8 cellular contexts compared by ENCODE assay signal in genomic region chr16:53130193-53131049, GRCh38.
A peak's percentile ranks its signal among the peaks of the same experiment; 100 is the strongest.
DNase-seq lines count a peak whose midpoint lies in the region; ATAC-seq and TF ChIP-seq lines count a peak whose summit lies in the region.

No MANE protein-coding gene starts in this region.

- H3K4me1 Mint-ChIP-seq in CD8-positive, alpha-beta memory T cell = peaks cover 26 to 31% (median 28%) of the 10 kb centered on the region in 3 donors
- peaks cover 22% of the 10 kb centered on the region for H3K4me1 Mint-ChIP-seq in activated CD8-positive, alpha-beta T cell treated with anti-CD3 and anti-CD28 coated beads for 36 hours (ENCODE audit: low read depth)

- peaks cover 0 to 4% (median 0%) of the 10 kb centered on the region in 3 donors for H3K36me3 Mint-ChIP-seq in CD8-positive, alpha-beta memory T cell
- H3K36me3 Mint-ChIP-seq in activated CD8-positive, alpha-beta T cell treated with anti-CD3 and anti-CD28 coated beads for 36 hours (ENCODE audit: low read depth) = peaks cover 3% of the 10 kb centered on the region

- no peak for TF ChIP-seq CTCF in HL-60 (IDR thresholded peaks at IDR 0.05; ENCODE audit: insufficient read depth, low read length)
- peak; percentile 28 for TF ChIP-seq CTCF in activated CD8-positive, alpha-beta T cell treated with anti-CD3 and anti-CD28 coated beads for 36 hours (IDR thresholded peaks at IDR 0.05)

- peak; percentile 94 to 97 (median 97) for DNase-seq in CD8-positive, alpha-beta memory T cell
- peak; percentile 76 to 95 for DNase-seq in HL-60 (ENCODE audit: low read depth in 1 of 2, low spot score in 1 of 2)
- peak; percentile 81 for DNase-seq in NCI-H82 treated with DMSO at 0.1 percent for 48 hours (lab: John Stamatoyannopoulos, UW; ENCODE audit: unreplicated experiment)
- DNase-seq in activated CD8-positive, alpha-beta T cell treated with anti-CD3 and anti-CD28 coated beads for 36 hours = peak; percentile 94
- peak; percentile 97 to 98 for DNase-seq in lung microvascular endothelial cell (ENCODE audit: low read depth in 2 of 2)
- DNase-seq in stimulated activated CD4-positive, alpha-beta T cell treated with anti-CD3 and anti-CD28 coated beads, TNF-alpha, amount 100 ng/mL, for 4 hours (ENCODE audit: low read depth in 3 of 3) = peak; percentile 83 to 91 (median 89)

- H3K27me3 Mint-ChIP-seq in CD8-positive, alpha-beta memory T cell = no peaks in the 10 kb centered on the region
- no peaks in the 10 kb centered on the region for H3K27me3 Mint-ChIP-seq in activated CD8-positive, alpha-beta T cell treated with anti-CD3 and anti-CD28 coated beads for 36 hours

- WGBS in ectodermal cell, 2 experiments = 0% methylated on average over 109 of the region's 109 CpGs

- no peaks in the 10 kb centered on the region for H3K9me3 Mint-ChIP-seq in CD8-positive, alpha-beta memory T cell
- no peaks in the 10 kb centered on the region for H3K9me3 Mint-ChIP-seq in activated CD8-positive, alpha-beta T cell treated with anti-CD3 and anti-CD28 coated beads for 36 hours

- ATAC-seq in GM19463 (IDR thresholded peaks at IDR 0.05; ENCODE audit: unreplicated experiment) = peak; percentile 76
- peak; percentile 90 for ATAC-seq in activated CD8-positive, alpha-beta T cell treated with anti-CD3 and anti-CD28 coated beads for 36 hours

- peak overlapping the region; percentile 58 for H3K27ac ChIP-seq in CD8-positive, alpha-beta memory T cell (ENCODE audit: low read depth, low read length)
- H3K27ac ChIP-seq in HL-60 (replicated peaks) (peak overlapping the region; percentile 65), ectodermal cell (ENCODE audit: insufficient read depth, low read depth, low read length, poor library complexity, severe bottlenecking) (peak overlapping the region; percentile 94)

- H3K4me3 Mint-ChIP-seq in CD8-positive, alpha-beta memory T cell = peak overlapping the region; percentile 83 to 93 (median 86)
- peak overlapping the region; percentile 70 for H3K4me3 Mint-ChIP-seq in activated CD8-positive, alpha-beta T cell treated with anti-CD3 and anti-CD28 coated beads for 36 hours

- H3K9me3 ChIP-seq in CD8-positive, alpha-beta memory T cell (ENCODE audit: low read length) = no peaks in the 10 kb centered on the region
- no peaks in the 10 kb centered on the region for H3K9me3 ChIP-seq in ectodermal cell (ENCODE audit: control insufficient read depth, low read length)

- CTCF ChIA-PET in CD8-positive, alpha-beta memory T cell (lab: Charles Lee) = interaction anchor here (1.3 to 3.6 kb wide), 5 partner anchors 9 to 75 kb away, joined by 4 to 26 read pairs (median 4); partner anchors contain the start of gene CHD9
- CTCF ChIA-PET in activated CD8-positive, alpha-beta T cell treated with anti-CD3 and anti-CD28 coated beads for 36 hours (lab: Charles Lee) = interaction anchor here (0.7 to 2.1 kb wide), 7 partner anchors 9 to 77 kb away, joined by 3 to 19 read pairs (median 5); partner anchors contain the start of gene CHD9

- peak overlapping the region; percentile 60 for H3K4me3 ChIP-seq in CD8-positive, alpha-beta memory T cell (ENCODE audit: low read length)
- H3K4me3 ChIP-seq in HL-60 (replicated peaks; ENCODE audit: insufficient read depth, low read length) = peak overlapping the region; percentile 81
- H3K4me3 ChIP-seq in ectodermal cell (ENCODE audit: insufficient read depth, low read depth, low read length) = peak overlapping the region; percentile 71

- POLR2A ChIA-PET in CD8-positive, alpha-beta memory T cell (lab: Charles Lee) = interaction anchor here (1.6 kb wide), 1 partner anchor 31 kb away, joined by 5 read pairs; no protein-coding TSS in a partner anchor
- POLR2A ChIA-PET in activated CD8-positive, alpha-beta T cell treated with anti-CD3 and anti-CD28 coated beads for 36 hours (lab: Charles Lee) = no interaction called here

- no peaks in the 10 kb centered on the region for H3K27me3 ChIP-seq in CD8-positive, alpha-beta memory T cell (ENCODE audit: insufficient read depth, low read length, poor library complexity, severe bottlenecking)
- H3K27me3 ChIP-seq in HL-60 (ENCODE audit: insufficient read depth, poor library complexity, severe bottlenecking) (no peaks in the 10 kb centered on the region), ectodermal cell (ENCODE audit: control insufficient read depth, insufficient read depth, low read length, poor library complexity, severe bottlenecking) (no peaks in the 10 kb centered on the region)

- intact Hi-C loops in activated CD8-positive, alpha-beta T cell treated with anti-CD3 and anti-CD28 coated beads for 36 hours (cut with micrococcal nuclease) = loop anchor here (5.0 kb wide), 1 partner anchor 73 kb away; no protein-coding TSS in a partner anchor

- H3K36me3 ChIP-seq in CD8-positive, alpha-beta memory T cell (ENCODE audit: insufficient read depth, low read length) = no peaks in the 10 kb centered on the region
- H3K36me3 ChIP-seq in ectodermal cell (ENCODE audit: control insufficient read depth, insufficient read depth, low read length) = no peaks in the 10 kb centered on the region

- H3K27ac Mint-ChIP-seq in CD8-positive, alpha-beta memory T cell = peak overlapping the region; percentile 76 to 98 (median 91)
- H3K27ac Mint-ChIP-seq in activated CD8-positive, alpha-beta T cell treated with anti-CD3 and anti-CD28 coated beads for 36 hours = peak overlapping the region; percentile 67

- H3K4me1 ChIP-seq in CD8-positive, alpha-beta memory T cell (ENCODE audit: insufficient read depth, low read length) = peaks cover 10% of the 10 kb centered on the region
- H3K4me1 ChIP-seq in ectodermal cell (ENCODE audit: control insufficient read depth, insufficient read depth, low read length) = peaks cover 5% of the 10 kb centered on the region

Comparison
In these comparisons a context has a peak if more than half of its experiments do, and no peak if none do; other contexts are left out.
1. Peak in every context shown above with its lines: DNase-seq, ATAC-seq, H3K4me3 ChIP-seq and H3K27ac ChIP-seq.